ENCODE assay signal across 8 cellular contexts in genomic region chr10:101120520-101120883, GRCh38. TPM values are rescaled to one million over a fixed set of nuclear protein-coding genes. Genes with fewer than 3 reads are reported as not detected.
DNase-seq lines count a peak whose midpoint lies in the region; ATAC-seq and TF ChIP-seq lines count a peak whose summit lies in the region.
"Had no signal": no experiment of that assay in that cellular context is flagged by ENCODE, and none has a peak within 500 bp of the region (broad histone marks: within the 10 kb centered on the region; RNA-seq: fewer than 3 reads in every experiment).

No MANE protein-coding gene starts in this region.

- no peak overlapping the region for H3K27ac Mint-ChIP-seq in HFFc6
- no peak overlapping the region for H3K27ac Mint-ChIP-seq in activated T-helper 1 cell treated with anti-CD3 and anti-CD28 coated beads, Interleukin-12 subunit alpha, Interleukin-12 subunit beta, Interleukin-2, Interleukin-4 antibody, amounts not matched to agents 30 ng/mL and 10 ng/mL and 1 ng/mL, durations not matched to agents 14 hours and 24 hours and 36 hours
- H3K27ac Mint-ChIP-seq in stimulated activated naive B cell treated with anti-CD40 and anti-IgM and Interleukin-4, amounts not matched to agents 10 μg/mL and 1 μg/mL and 100 μg/mL, for 72 hours: peak overlapping the region; percentile 79

- peaks cover 86% of the 10 kb centered on the region for H3K27me3 ChIP-seq in iPS-15b (ENCODE audit: control insufficient read depth, insufficient read depth, low read length)

- no peaks in the 10 kb centered on the region for H3K9me3 ChIP-seq in iPS-15b (ENCODE audit: control insufficient read depth, insufficient read depth, low read length)

- ATAC-seq in stimulated activated naive B cell treated with anti-CD40 and anti-IgM and Interleukin-4, amounts not matched to agents 10 μg/mL and 1 μg/mL and 100 μg/mL, for 72 hours (replicated peaks): no peak
- no peak for ATAC-seq in HG02884 (IDR thresholded peaks at IDR 0.05; ENCODE audit: unreplicated experiment)

- no peaks in the 10 kb centered on the region for H3K36me3 ChIP-seq in iPS-15b (ENCODE audit: control insufficient read depth, insufficient read depth, low read length)

- intact Hi-C loops in activated T-helper 1 cell treated with anti-CD3 and anti-CD28 coated beads, Interleukin-12 subunit alpha, Interleukin-12 subunit beta, Interleukin-2, Interleukin-4 antibody, amounts not matched to agents 30 ng/mL and 10 ng/mL and 1 ng/mL, durations not matched to agents 14 hours and 24 hours and 36 hours (cut with micrococcal nuclease): loop anchor here (2.0 to 5.0 kb wide), 2 partner anchors 22 to 58 kb away; partner anchors contain the start of gene KAZALD1

- peaks cover 61% of the 10 kb centered on the region for H3K27me3 Mint-ChIP-seq in HFFc6 (ENCODE audit: insufficient read depth)
- peaks cover 77% of the 10 kb centered on the region for H3K27me3 Mint-ChIP-seq in activated T-helper 1 cell treated with anti-CD3 and anti-CD28 coated beads, Interleukin-12 subunit alpha, Interleukin-12 subunit beta, Interleukin-2, Interleukin-4 antibody, amounts not matched to agents 30 ng/mL and 10 ng/mL and 1 ng/mL, durations not matched to agents 14 hours and 24 hours and 36 hours (ENCODE audit: insufficient read depth)
- H3K27me3 Mint-ChIP-seq in stimulated activated naive B cell treated with anti-CD40 and anti-IgM and Interleukin-4, amounts not matched to agents 10 μg/mL and 1 μg/mL and 100 μg/mL, for 72 hours: peaks cover 50 to 70% of the 10 kb centered on the region in 2 donors

- peaks cover 8% of the 10 kb centered on the region for H3K4me1 Mint-ChIP-seq in HFFc6 (ENCODE audit: low read depth)
- H3K4me1 Mint-ChIP-seq in activated T-helper 1 cell treated with anti-CD3 and anti-CD28 coated beads, Interleukin-12 subunit alpha, Interleukin-12 subunit beta, Interleukin-2, Interleukin-4 antibody, amounts not matched to agents 30 ng/mL and 10 ng/mL and 1 ng/mL, durations not matched to agents 14 hours and 24 hours and 36 hours (ENCODE audit: low read depth): peaks cover 33% of the 10 kb centered on the region
- peaks cover 24 to 36% of the 10 kb centered on the region in 2 donors for H3K4me1 Mint-ChIP-seq in stimulated activated naive B cell treated with anti-CD40 and anti-IgM and Interleukin-4, amounts not matched to agents 10 μg/mL and 1 μg/mL and 100 μg/mL, for 72 hours

- DNase-seq in HFFc6: no peak
- DNase-seq in activated T-helper 1 cell treated with anti-CD3 and anti-CD28 coated beads, Interleukin-12 subunit alpha, Interleukin-12 subunit beta, Interleukin-2, Interleukin-4 antibody, amounts not matched to agents 30 ng/mL and 10 ng/mL and 1 ng/mL, durations not matched to agents 14 hours and 24 hours and 36 hours (ENCODE audit: low spot score): no peak
- no peak for DNase-seq in stimulated activated naive B cell treated with anti-CD40 and anti-IgM and Interleukin-4, amounts not matched to agents 10 μg/mL and 1 μg/mL and 100 μg/mL, for 72 hours
- DNase-seq in NCI-H1417 treated with DMSO at 0.1 percent for 48 hours (lab: John Stamatoyannopoulos, UW): no peak
- no peak for DNase-seq in hippocampal formation (lab: John Stamatoyannopoulos, UW)
- DNase-seq: NCI-H2227 treated with DMSO at 0.1 percent for 48 hours had no signal

- H3K4me3 ChIP-seq in iPS-15b (ENCODE audit: low read depth, low read length): peak overlapping the region; percentile 50

- no peaks in the 10 kb centered on the region for H3K36me3 Mint-ChIP-seq in HFFc6 (ENCODE audit: low read depth)
- H3K36me3 Mint-ChIP-seq in activated T-helper 1 cell treated with anti-CD3 and anti-CD28 coated beads, Interleukin-12 subunit alpha, Interleukin-12 subunit beta, Interleukin-2, Interleukin-4 antibody, amounts not matched to agents 30 ng/mL and 10 ng/mL and 1 ng/mL, durations not matched to agents 14 hours and 24 hours and 36 hours (ENCODE audit: low read depth): no peaks in the 10 kb centered on the region
- H3K36me3 Mint-ChIP-seq in stimulated activated naive B cell treated with anti-CD40 and anti-IgM and Interleukin-4, amounts not matched to agents 10 μg/mL and 1 μg/mL and 100 μg/mL, for 72 hours: peaks cover 0 to 1% of the 10 kb centered on the region in 2 donors

- H3K9me3 Mint-ChIP-seq in HFFc6: no peaks in the 10 kb centered on the region
- no peaks in the 10 kb centered on the region for H3K9me3 Mint-ChIP-seq in activated T-helper 1 cell treated with anti-CD3 and anti-CD28 coated beads, Interleukin-12 subunit alpha, Interleukin-12 subunit beta, Interleukin-2, Interleukin-4 antibody, amounts not matched to agents 30 ng/mL and 10 ng/mL and 1 ng/mL, durations not matched to agents 14 hours and 24 hours and 36 hours
- H3K9me3 Mint-ChIP-seq in stimulated activated naive B cell treated with anti-CD40 and anti-IgM and Interleukin-4, amounts not matched to agents 10 μg/mL and 1 μg/mL and 100 μg/mL, for 72 hours: no peaks in the 10 kb centered on the region

- H3K4me3 Mint-ChIP-seq in HFFc6: peak overlapping the region; percentile 82
- peak overlapping the region; percentile 88 for H3K4me3 Mint-ChIP-seq in activated T-helper 1 cell treated with anti-CD3 and anti-CD28 coated beads, Interleukin-12 subunit alpha, Interleukin-12 subunit beta, Interleukin-2, Interleukin-4 antibody, amounts not matched to agents 30 ng/mL and 10 ng/mL and 1 ng/mL, durations not matched to agents 14 hours and 24 hours and 36 hours
- H3K4me3 Mint-ChIP-seq in stimulated activated naive B cell treated with anti-CD40 and anti-IgM and Interleukin-4, amounts not matched to agents 10 μg/mL and 1 μg/mL and 100 μg/mL, for 72 hours: peak overlapping the region; percentile 88

- TF ChIP-seq CTCF in HFFc6 (IDR thresholded peaks at IDR 0.05): no peak

- no peak overlapping the region for H3K9ac ChIP-seq in iPS-15b (ENCODE audit: low read depth, low read length)

- peaks cover 5% of the 10 kb centered on the region for H3K4me1 ChIP-seq in iPS-15b (ENCODE audit: control insufficient read depth, insufficient read depth, low read length)

RNA-seq across cellular contexts. Expression of gene TLX1, which starts 10.6 kb away (rescaled TPM):
- total RNA-seq in HFFc6 (2021; fragmentation: NEBNext Ultra II Directional; extraction: Animal tissue kit (Norgen Biotek cat#: 25700)): not detected
- not detected in 2 replicates for total RNA-seq in activated T-helper 1 cell treated with anti-CD3 and anti-CD28 coated beads, Interleukin-12 subunit alpha, Interleukin-12 subunit beta, Interleukin-2, Interleukin-4 antibody, amounts not matched to agents 30 ng/mL and 10 ng/mL and 1 ng/mL, durations not matched to agents 14 hours and 24 hours and 36 hours

RNA-seq across cellular contexts. Expression of gene KAZALD1, which starts 58.7 kb away (rescaled TPM):
- total RNA-seq in HFFc6 (2021; fragmentation: NEBNext Ultra II Directional; extraction: Animal tissue kit (Norgen Biotek cat#: 25700)): 10 to 100 TPM; 14.5 to 21.1 (median 19.9) TPM
- 0.57 and 0.73 TPM in 2 replicates for total RNA-seq in activated T-helper 1 cell treated with anti-CD3 and anti-CD28 coated beads, Interleukin-12 subunit alpha, Interleukin-12 subunit beta, Interleukin-2, Interleukin-4 antibody, amounts not matched to agents 30 ng/mL and 10 ng/mL and 1 ng/mL, durations not matched to agents 14 hours and 24 hours and 36 hours
